Comparison of ENCODE assay signal across 13 cellular contexts in genomic region chr17:3788200-3788599, GRCh38. TPM values are rescaled to one million over a fixed set of nuclear protein-coding genes. Genes with fewer than 3 reads are reported as not detected.
A peak's percentile ranks its signal among the peaks of the same experiment; 100 is the strongest.
DNase-seq lines count a peak whose midpoint lies in the region; ATAC-seq and TF ChIP-seq lines count a peak whose summit lies in the region.
"Had no signal": no experiment of that assay in that cellular context is flagged by ENCODE, and none has a peak within 500 bp of the region (broad histone marks: within the 10 kb centered on the region; RNA-seq: fewer than 3 reads in every experiment).

No MANE protein-coding gene starts in this region.

- H3K4me1 ChIP-seq in A673 (ENCODE audit: insufficient read depth, low read length, poor library complexity, severe bottlenecking), result no peaks in the 10 kb centered on the region
- peaks cover 6% of the 10 kb centered on the region for H3K4me1 ChIP-seq in CD4-positive, alpha-beta memory T cell (ENCODE audit: insufficient read depth, low read length)
- H3K4me1 ChIP-seq: BE2C, prostate gland, SJCRH30 had no signal

- no peak overlapping the region for H3K4me3 ChIP-seq in A673 (ENCODE audit: low read depth, low read length, poor library complexity, severe bottlenecking)
- no peak overlapping the region for H3K4me3 ChIP-seq in CD4-positive, alpha-beta memory T cell (ENCODE audit: low read length in 2 of 2)
- H3K4me3 ChIP-seq: prostate gland, SJCRH30 had no signal

- peaks cover 3 to 23% (median 17%) of the 10 kb centered on the region in 4 donors for H3K4me1 Mint-ChIP-seq in CD4-positive, alpha-beta memory T cell
- H3K4me1 Mint-ChIP-seq in activated T-helper 2 cell treated with anti-CD3 and anti-CD28 coated beads, Interferon-gamma antibody, Interleukin-2, Interleukin-4, amounts not matched to agents 10 μg/mL and 5 μg/mL and 100 μg/mL, durations not matched to agents 14 hours and 24 hours and 36 hours (ENCODE audit: low read depth), result peaks cover 28% of the 10 kb centered on the region

- CTCF ChIA-PET in A673 (lab: Charles Lee), result interaction anchor here (0.7 kb wide), 1 partner anchor 51 kb away, joined by 6 read pairs; no protein-coding TSS in a partner anchor
- CTCF ChIA-PET in CD4-positive, alpha-beta memory T cell (lab: Charles Lee; ENCODE audit: partially characterized antibody), result interaction anchor here (0.8 to 1.4 kb wide), 2 partner anchors 50 to 52 kb away, joined by 3 to 6 read pairs; no protein-coding TSS in a partner anchor

- DNase-seq in A673 (ENCODE audit: low spot score), result peak; percentile 30
- peak in 1 of 5 donors; percentile 26 for DNase-seq in CD4-positive, alpha-beta memory T cell
- DNase-seq in M059J (ENCODE audit: low read depth), result peak; percentile 21
- DNase-seq in activated T-helper 2 cell treated with anti-CD3 and anti-CD28 coated beads, Interferon-gamma antibody, Interleukin-2, Interleukin-4, amounts not matched to agents 10 μg/mL and 5 μg/mL and 100 μg/mL, durations not matched to agents 14 hours and 24 hours and 36 hours (ENCODE audit: low spot score), result no peak
- DNase-seq in AG08395 (ENCODE audit: low spot score), result no peak
- DNase-seq in NCI-H1436 (lab: John Stamatoyannopoulos, UW), result no peak
- DNase-seq: BE2C, NCI-H2081 treated with DMSO at 0.1 percent for 48 hours, SJCRH30 had no signal

- no peaks in the 10 kb centered on the region for H3K9me3 ChIP-seq in A673 (ENCODE audit: low read depth, low read length, poor library complexity, severe bottlenecking)
- H3K9me3 ChIP-seq in CD4-positive, alpha-beta memory T cell (ENCODE audit: control insufficient read depth in 1 of 2, low read length in 2 of 2), result no peaks in the 10 kb centered on the region
- H3K9me3 ChIP-seq: BE2C, prostate gland, SJCRH30 had no signal

- ATAC-seq in HG03097 (IDR thresholded peaks at IDR 0.05; ENCODE audit: low FRiP score, unreplicated experiment), result no peak
- ATAC-seq in HG03175 (IDR thresholded peaks at IDR 0.05; ENCODE audit: unreplicated experiment), result no peak

- no TSS peak for BruUV-seq in A673 (replicated peaks; lab: Mats Ljungman, UMichigan)

- no peaks in the 10 kb centered on the region for H3K27me3 Mint-ChIP-seq in CD4-positive, alpha-beta memory T cell
- H3K27me3 Mint-ChIP-seq in activated T-helper 2 cell treated with anti-CD3 and anti-CD28 coated beads, Interferon-gamma antibody, Interleukin-2, Interleukin-4, amounts not matched to agents 10 μg/mL and 5 μg/mL and 100 μg/mL, durations not matched to agents 14 hours and 24 hours and 36 hours (ENCODE audit: low read depth), result no peaks in the 10 kb centered on the region

- H3K27ac ChIP-seq in A673 (ENCODE audit: low read depth, low read length, poor library complexity, severe bottlenecking), result no peak overlapping the region
- no peak overlapping the region for H3K27ac ChIP-seq in CD4-positive, alpha-beta memory T cell (ENCODE audit: low read depth, low read length)
- H3K27ac ChIP-seq: prostate gland, SJCRH30 had no signal

- H3K27me3 ChIP-seq in A673 (replicated peaks; ENCODE audit: insufficient read depth, low read depth, low read length, poor library complexity), result no peaks in the 10 kb centered on the region
- no peaks in the 10 kb centered on the region for H3K27me3 ChIP-seq in CD4-positive, alpha-beta memory T cell (ENCODE audit: insufficient read depth, low read length)
- H3K27me3 ChIP-seq: BE2C, SJCRH30 had no signal

- H3K36me3 Mint-ChIP-seq in CD4-positive, alpha-beta memory T cell, result no peaks in the 10 kb centered on the region
- no peaks in the 10 kb centered on the region for H3K36me3 Mint-ChIP-seq in activated T-helper 2 cell treated with anti-CD3 and anti-CD28 coated beads, Interferon-gamma antibody, Interleukin-2, Interleukin-4, amounts not matched to agents 10 μg/mL and 5 μg/mL and 100 μg/mL, durations not matched to agents 14 hours and 24 hours and 36 hours (ENCODE audit: low read depth)
- H3K36me3 Mint-ChIP-seq: brain had no signal

- H3K9me3 Mint-ChIP-seq in CD4-positive, alpha-beta memory T cell, result peaks cover 0 to 2% (median 0%) of the 10 kb centered on the region in 8 donors
- H3K9me3 Mint-ChIP-seq in activated T-helper 2 cell treated with anti-CD3 and anti-CD28 coated beads, Interferon-gamma antibody, Interleukin-2, Interleukin-4, amounts not matched to agents 10 μg/mL and 5 μg/mL and 100 μg/mL, durations not matched to agents 14 hours and 24 hours and 36 hours, result no peaks in the 10 kb centered on the region

- peak overlapping the region in 2 of 8 donors; percentile 43 to 58 for H3K4me3 Mint-ChIP-seq in CD4-positive, alpha-beta memory T cell
- no peak overlapping the region for H3K4me3 Mint-ChIP-seq in activated T-helper 2 cell treated with anti-CD3 and anti-CD28 coated beads, Interferon-gamma antibody, Interleukin-2, Interleukin-4, amounts not matched to agents 10 μg/mL and 5 μg/mL and 100 μg/mL, durations not matched to agents 14 hours and 24 hours and 36 hours (ENCODE audit: low read depth)
- H3K4me3 Mint-ChIP-seq: brain had no signal

- H3K27ac Mint-ChIP-seq in CD4-positive, alpha-beta memory T cell, result peak overlapping the region in 4 of 7 donors; percentile 19 to 57 (median 50)
- peak overlapping the region; percentile 67 for H3K27ac Mint-ChIP-seq in activated T-helper 2 cell treated with anti-CD3 and anti-CD28 coated beads, Interferon-gamma antibody, Interleukin-2, Interleukin-4, amounts not matched to agents 10 μg/mL and 5 μg/mL and 100 μg/mL, durations not matched to agents 14 hours and 24 hours and 36 hours
- H3K27ac Mint-ChIP-seq: brain had no signal

- intact Hi-C loops in A673 (cut with micrococcal nuclease; ENCODE audit: unreplicated experiment), result no loop called here
- intact Hi-C loops in CD4-positive, alpha-beta memory T cell (cut with micrococcal nuclease), result no loop called here
- intact Hi-C loops in activated T-helper 2 cell treated with anti-CD3 and anti-CD28 coated beads, Interferon-gamma antibody, Interleukin-2, Interleukin-4, amounts not matched to agents 10 μg/mL and 5 μg/mL and 100 μg/mL, durations not matched to agents 14 hours and 24 hours and 36 hours (cut with micrococcal nuclease), result no loop called here

- POLR2A ChIA-PET in A673 (lab: Charles Lee; ENCODE audit: low non-redundant PET), result no interaction called here
- POLR2A ChIA-PET in CD4-positive, alpha-beta memory T cell (lab: Charles Lee; ENCODE audit: partially characterized antibody), result interaction anchor here (0.6 to 1.4 kb wide), 3 partner anchors 23 to 37 kb away, joined by 3 to 4 read pairs (median 4); no protein-coding TSS in a partner anchor

- TF ChIP-seq CTCF in A673 (conservative IDR thresholded peaks at IDR 0.05; ENCODE audit: low read depth, low read length), result no peak

- no peaks in the 10 kb centered on the region for H3K36me3 ChIP-seq in A673 (ENCODE audit: insufficient read depth, low read length, poor library complexity, severe bottlenecking)
- H3K36me3 ChIP-seq in CD4-positive, alpha-beta memory T cell (ENCODE audit: insufficient read depth, low read length), result no peaks in the 10 kb centered on the region
- H3K36me3 ChIP-seq: BE2C, prostate gland, SJCRH30 had no signal

RNA-seq across cellular contexts. Expression of gene ITGAE, which starts 12.8 kb away (rescaled TPM):
- total RNA-seq in A673 (2021), result 52.0 and 60.2 TPM in 2 replicates
- 10 to 100 TPM; 17.2 to 18.7 TPM for total RNA-seq in CD4-positive, alpha-beta memory T cell
- 10 to 100 TPM; 36.6 to 43.6 TPM for polyA plus RNA-seq in CD4-positive, alpha-beta memory T cell
- 38.2 and 38.7 TPM in 2 replicates for total RNA-seq in M059J (2014; rRNA removed; shearing (Covaris generic))
- 36.2 and 42.4 TPM in 2 replicates for total RNA-seq in activated T-helper 2 cell treated with anti-CD3 and anti-CD28 coated beads, Interferon-gamma antibody, Interleukin-2, Interleukin-4, amounts not matched to agents 10 μg/mL and 5 μg/mL and 100 μg/mL, durations not matched to agents 14 hours and 24 hours and 36 hours

RNA-seq across cellular contexts. Expression of gene NCBP3, which starts 57.8 kb away (rescaled TPM):
- 59.9 and 68.0 TPM in 2 replicates for total RNA-seq in A673 (2021)
- 10 to 100 TPM; 48.5 to 66.7 TPM for total RNA-seq in CD4-positive, alpha-beta memory T cell
- polyA plus RNA-seq in CD4-positive, alpha-beta memory T cell, result 10 to 100 TPM in 1 of 2 donors, 1 to 10 TPM in 1; 7.7 to 15.8 TPM
- total RNA-seq in M059J (2014; rRNA removed; shearing (Covaris generic)), result 13.4 and 24.8 TPM in 2 replicates
- 49.2 and 57.2 TPM in 2 replicates for total RNA-seq in activated T-helper 2 cell treated with anti-CD3 and anti-CD28 coated beads, Interferon-gamma antibody, Interleukin-2, Interleukin-4, amounts not matched to agents 10 μg/mL and 5 μg/mL and 100 μg/mL, durations not matched to agents 14 hours and 24 hours and 36 hours

Comparison
In these comparisons a context has a peak if more than half of its experiments do, and no peak if none do; other contexts are left out.
1. DNase-seq: peak in A673 (single experiment) and M059J (single experiment); none in activated T-helper 2 cell treated with anti-CD3 and anti-CD28 coated beads, Interferon-gamma antibody, Interleukin-2, Interleukin-4, amounts not matched to agents 10 μg/mL and 5 μg/mL and 100 μg/mL, durations not matched to agents 14 hours and 24 hours and 36 hours (single experiment), AG08395 (single experiment) and NCI-H1436 (single experiment).